Comparison of ENCODE assay signal across 38 cellular contexts in the genomic region with DNA sequence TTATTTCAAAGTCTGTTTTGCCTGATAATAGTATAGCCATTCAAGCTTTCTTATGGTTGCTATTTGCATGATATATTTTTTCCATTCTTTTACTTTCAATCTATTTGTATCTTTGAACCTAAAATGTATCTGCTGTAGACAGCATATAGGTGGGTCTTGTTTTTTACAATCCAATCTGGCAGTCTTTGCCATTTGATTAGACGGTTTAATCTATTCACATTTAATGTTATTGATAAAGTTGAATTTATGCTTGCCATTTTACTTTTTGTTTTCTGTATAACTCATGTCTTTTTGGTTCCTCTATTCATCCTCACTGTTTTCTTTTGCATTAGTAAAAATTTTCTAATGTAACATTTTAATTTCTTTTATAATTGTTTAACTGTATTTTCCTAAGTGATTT. TPM values are rescaled to one million over a fixed set of nuclear protein-coding genes. Genes with fewer than 3 reads are reported as not detected.
"Had no signal": no experiment of that assay in that cellular context is flagged by ENCODE, and none has a peak within 500 bp of the region (broad histone marks: within the 10 kb centered on the region; RNA-seq: fewer than 3 reads in every experiment).

No MANE protein-coding gene starts in this region.

- FAIRE-seq: astrocyte, TTC549 had no signal

- H3K9me3 Mint-ChIP-seq: activated CD8-positive, alpha-beta T cell treated with anti-CD3 and anti-CD28 coated beads for 36 hours; activated T-helper 17 cell treated with anti-CD3 and anti-CD28 coated beads, Interleukin-2, amount 50 U/mL, for 72 hours had no signal

- DNase-seq: activated B cell treated with CpG ODN at 0.5 μM for 24 hours; activated CD4-positive, alpha-beta memory T cell treated with anti-CD3 and anti-CD28 coated beads for 36 hours; activated CD4-positive, alpha-beta T cell treated with anti-CD3 and anti-CD28 coated beads for 4 hours; activated CD4-positive, alpha-beta T cell treated with anti-CD3 and anti-CD28 coated beads, Interleukin-2, amount 10 ng/mL, durations not matched to agents 24 days and 14 days; activated CD4-positive, alpha-beta T cell treated with anti-CD3 and anti-CD28 coated beads, Interleukin-2, amount 50 U/mL, for 1 hour; activated CD4-positive, alpha-beta T cell treated with anti-CD3 and anti-CD28 coated beads, Interleukin-2, amount 50 U/mL, for 4 hours; activated CD4-positive, CD25-positive, alpha-beta regulatory T cell treated with anti-CD3 and anti-CD28 coated beads, Interleukin-2, amount 50 U/mL, for 72 hours; activated CD8-positive, alpha-beta memory T cell treated with anti-CD3 and anti-CD28 coated beads, Interleukin-2, amount 50 U/mL, for 4 hours; activated CD8-positive, alpha-beta T cell treated with anti-CD3 and anti-CD28 coated beads for 36 hours; activated effector memory CD4-positive, alpha-beta T cell treated with anti-CD3 and anti-CD28 coated beads, Interleukin-2, amount 50 U/mL, for 16 hours; activated gamma-delta T cell treated with Interleukin-2 at 50 U/mL for 16 hours; activated naive CD4-positive, alpha-beta T cell; activated naive CD4-positive, alpha-beta T cell treated with anti-CD3 and anti-CD28 coated beads for 36 hours; activated naive CD4-positive, alpha-beta T cell treated with anti-CD3 and anti-CD28 coated beads, Interleukin-2, amount 50 U/mL, for 16 hours; activated naive CD8-positive, alpha-beta T cell treated with anti-CD3 and anti-CD28 coated beads for 36 hours; activated T-cell treated with anti-CD3 and anti-CD28 coated beads for 4 hours; activated T-cell treated with anti-CD3 and anti-CD28 coated beads, Interleukin-2, amount 50 U/mL, for 1 hour; activated T-cell treated with anti-CD3 and anti-CD28 coated beads, Interleukin-2, amount 50 U/mL, for 4 hours; activated T-cell treated with anti-CD3 and anti-CD28 coated beads, Interleukin-2, amount 50 U/mL, for 72 hours; adrenal gland; amniotic stem cell; aorta; body of pancreas; brain microvascular endothelial cell; central memory CD4-positive, alpha-beta T cell; T-helper 1 cell; T-helper 2 cell; T-helper 9 cell had no signal

- ATAC-seq: activated CD8-positive, alpha-beta T cell treated with anti-CD3 and anti-CD28 coated beads for 36 hours; activated naive CD4-positive, alpha-beta T cell treated with anti-CD3 and anti-CD28 coated beads, Interleukin-2, amount 50 U/mL, for 72 hours; activated T-cell treated with anti-CD3 and anti-CD28 coated beads, Interleukin-2, amount 50 U/mL, for 4 hours; activated T-cell treated with anti-CD3 and anti-CD28 coated beads, Interleukin-2, amount 50 U/mL, for 72 hours; activated T-helper 17 cell treated with anti-CD3 and anti-CD28 coated beads, Interleukin-2, amount 50 U/mL, for 72 hours; body of pancreas had no signal

- H3K27ac Mint-ChIP-seq: activated B cell treated with CpG ODN at 0.5 μM for 24 hours; activated CD4-positive, alpha-beta memory T cell treated with anti-CD3 and anti-CD28 coated beads for 36 hours; activated CD4-positive, alpha-beta T cell treated with anti-CD3 and anti-CD28 coated beads, Interleukin-2, amount 10 ng/mL, durations not matched to agents 24 days and 14 days; activated CD8-positive, alpha-beta T cell treated with anti-CD3 and anti-CD28 coated beads for 36 hours; activated naive CD4-positive, alpha-beta T cell treated with anti-CD3 and anti-CD28 coated beads for 36 hours; activated naive CD4-positive, alpha-beta T cell treated with anti-CD3 and anti-CD28 coated beads, Interleukin-2, amount 50 U/mL, for 72 hours; activated naive CD8-positive, alpha-beta T cell treated with anti-CD3 and anti-CD28 coated beads for 36 hours; activated T-cell treated with anti-CD3 and anti-CD28 coated beads, Interleukin-2, amount 50 U/mL, for 72 hours; activated T-helper 1 cell treated with anti-CD3 and anti-CD28 coated beads, Interleukin-12 subunit alpha, Interleukin-12 subunit beta, Interleukin-2, Interleukin-4 antibody, amounts not matched to agents 30 ng/mL and 10 ng/mL and 1 ng/mL, durations not matched to agents 14 hours and 24 hours and 36 hours; activated T-helper 17 cell treated with anti-CD3 and anti-CD28 coated beads, Interleukin-2, amount 50 U/mL, for 72 hours; T-helper 1 cell treated with Interleukin-12 subunit alpha and Interleukin-12 subunit beta and Interleukin-4 antibody, amounts not matched to agents 30 μg/mL and 1 μg/mL, for 36 hours; T-helper 2 cell treated with Interferon-gamma antibody and Interleukin-4, amounts not matched to agents 5 μg/mL and 100 μg/mL, for 36 hours had no signal

- H3K27me3 Mint-ChIP-seq: activated B cell treated with CpG ODN at 0.5 μM for 24 hours; activated CD4-positive, alpha-beta T cell treated with anti-CD3 and anti-CD28 coated beads, Interleukin-2, amount 10 ng/mL, durations not matched to agents 24 days and 14 days; activated CD8-positive, alpha-beta T cell treated with anti-CD3 and anti-CD28 coated beads for 36 hours; activated naive CD8-positive, alpha-beta T cell treated with anti-CD3 and anti-CD28 coated beads for 36 hours had no signal

- H3K4me3 Mint-ChIP-seq: activated B cell treated with CpG ODN at 0.5 μM for 24 hours; activated CD4-positive, alpha-beta memory T cell treated with anti-CD3 and anti-CD28 coated beads for 36 hours; activated CD4-positive, alpha-beta T cell treated with anti-CD3 and anti-CD28 coated beads, Interleukin-2, amount 10 ng/mL, durations not matched to agents 24 days and 14 days; activated CD8-positive, alpha-beta T cell treated with anti-CD3 and anti-CD28 coated beads for 36 hours; activated naive CD4-positive, alpha-beta T cell treated with anti-CD3 and anti-CD28 coated beads for 36 hours; activated naive CD8-positive, alpha-beta T cell treated with anti-CD3 and anti-CD28 coated beads for 36 hours; activated T-cell treated with anti-CD3 and anti-CD28 coated beads, Interleukin-2, amount 50 U/mL, for 4 hours; activated T-cell treated with anti-CD3 and anti-CD28 coated beads, Interleukin-2, amount 50 U/mL, for 72 hours; activated T-helper 1 cell treated with anti-CD3 and anti-CD28 coated beads, Interleukin-12 subunit alpha, Interleukin-12 subunit beta, Interleukin-2, Interleukin-4 antibody, amounts not matched to agents 30 ng/mL and 10 ng/mL and 1 ng/mL, durations not matched to agents 14 hours and 24 hours and 36 hours; activated T-helper 17 cell treated with anti-CD3 and anti-CD28 coated beads, Interleukin-2, amount 50 U/mL, for 72 hours; T-helper 1 cell treated with Interleukin-12 subunit alpha and Interleukin-12 subunit beta and Interleukin-4 antibody, amounts not matched to agents 30 μg/mL and 1 μg/mL, for 36 hours; T-helper 2 cell treated with Interferon-gamma antibody and Interleukin-4, amounts not matched to agents 5 μg/mL and 100 μg/mL, for 36 hours had no signal

- H3K36me3 Mint-ChIP-seq: activated naive CD8-positive, alpha-beta T cell treated with anti-CD3 and anti-CD28 coated beads for 36 hours had no signal

RNA-seq across cellular contexts. Expression of a gene that starts 37.4 kb away (rescaled TPM):
- total RNA-seq: activated B cell treated with CpG ODN at 0.5 μM for 24 hours; activated CD4-positive, alpha-beta memory T cell treated with anti-CD3 and anti-CD28 coated beads for 36 hours; activated CD4-positive, alpha-beta T cell treated with anti-CD3 and anti-CD28 coated beads, Interleukin-2, amount 10 ng/mL, durations not matched to agents 24 days and 14 days; activated CD8-positive, alpha-beta memory T cell treated with anti-CD3 and anti-CD28 coated beads for 36 hours; activated CD8-positive, alpha-beta T cell treated with anti-CD3 and anti-CD28 coated beads for 36 hours; activated naive CD4-positive, alpha-beta T cell treated with anti-CD3 and anti-CD28 coated beads for 36 hours; activated naive CD4-positive, alpha-beta T cell treated with anti-CD3 and anti-CD28 coated beads, Interleukin-2, amount 50 U/mL, for 72 hours; activated naive CD8-positive, alpha-beta T cell treated with anti-CD3 and anti-CD28 coated beads for 36 hours; activated T-cell treated with anti-CD3 and anti-CD28 coated beads, Interleukin-2, amount 50 U/mL, for 4 hours; activated T-cell treated with anti-CD3 and anti-CD28 coated beads, Interleukin-2, amount 50 U/mL, for 72 hours; activated T-helper 1 cell treated with anti-CD3 and anti-CD28 coated beads, Interleukin-12 subunit alpha, Interleukin-12 subunit beta, Interleukin-2, Interleukin-4 antibody, amounts not matched to agents 30 ng/mL and 10 ng/mL and 1 ng/mL, durations not matched to agents 14 hours and 24 hours and 36 hours; activated T-helper 17 cell treated with anti-CD3 and anti-CD28 coated beads, Interleukin-2, amount 50 U/mL, for 72 hours; adrenal gland; aorta; astrocyte; body of pancreas; cardiac septum; cerebellum had no signal

RNA-seq across cellular contexts. Expression of a gene that starts 57.2 kb away (rescaled TPM):
- total RNA-seq: activated B cell treated with CpG ODN at 0.5 μM for 24 hours; activated CD4-positive, alpha-beta memory T cell treated with anti-CD3 and anti-CD28 coated beads for 36 hours; activated CD4-positive, alpha-beta T cell treated with anti-CD3 and anti-CD28 coated beads, Interleukin-2, amount 10 ng/mL, durations not matched to agents 24 days and 14 days; activated CD8-positive, alpha-beta memory T cell treated with anti-CD3 and anti-CD28 coated beads for 36 hours; activated CD8-positive, alpha-beta T cell treated with anti-CD3 and anti-CD28 coated beads for 36 hours; activated naive CD4-positive, alpha-beta T cell treated with anti-CD3 and anti-CD28 coated beads for 36 hours; activated naive CD4-positive, alpha-beta T cell treated with anti-CD3 and anti-CD28 coated beads, Interleukin-2, amount 50 U/mL, for 72 hours; activated naive CD8-positive, alpha-beta T cell treated with anti-CD3 and anti-CD28 coated beads for 36 hours; activated T-cell treated with anti-CD3 and anti-CD28 coated beads, Interleukin-2, amount 50 U/mL, for 72 hours; activated T-helper 1 cell treated with anti-CD3 and anti-CD28 coated beads, Interleukin-12 subunit alpha, Interleukin-12 subunit beta, Interleukin-2, Interleukin-4 antibody, amounts not matched to agents 30 ng/mL and 10 ng/mL and 1 ng/mL, durations not matched to agents 14 hours and 24 hours and 36 hours; activated T-helper 17 cell treated with anti-CD3 and anti-CD28 coated beads, Interleukin-2, amount 50 U/mL, for 72 hours; cardiac septum; cerebellum had no signal
